ENCODE assay signal across 20 cellular contexts in genomic region chr5:95406426-95407093, GRCh38. TPM values are rescaled to one million over a fixed set of nuclear protein-coding genes. Genes with fewer than 3 reads are reported as not detected.
A peak's percentile ranks its signal among the peaks of the same experiment; 100 is the strongest.
DNase-seq lines count a peak whose midpoint lies in the region; ATAC-seq, FAIRE-seq and TF ChIP-seq lines count a peak whose summit lies in the region.
"Had no signal": no experiment of that assay in that cellular context is flagged by ENCODE, and none has a peak within 500 bp of the region (broad histone marks: within the 10 kb centered on the region; RNA-seq: fewer than 3 reads in every experiment).

No MANE protein-coding gene starts in this region.

- H3K4me1 Mint-ChIP-seq in activated T-cell treated with anti-CD3 and anti-CD28 coated beads, Interleukin-2, amount 50 U/mL, for 24 hours (ENCODE audit: low read depth) = no peaks in the 10 kb centered on the region
- H3K4me1 Mint-ChIP-seq in HFFc6 (ENCODE audit: low read depth) = peaks cover 6% of the 10 kb centered on the region
- H3K4me1 Mint-ChIP-seq: activated B cell treated with CpG ODN at 0.5 μM for 24 hours had no signal

- POLR2A ChIA-PET in HepG2 (lab: Yijun Ruan, JAX) = no interaction called here

- no peak for TF ChIP-seq RAD21 in HepG2 (CRISPR knock-in tag; IDR thresholded peaks at IDR 0.05)

- H2AFZ ChIP-seq in HepG2 (ENCODE audit: low read length) = no peak overlapping the region
- H2AFZ ChIP-seq: hepatocyte, PC-9 had no signal

- DNase-seq in COLO829 (ENCODE audit: low spot score) = peak; percentile 28
- DNase-seq in M059J (ENCODE audit: low read depth) = peak; percentile 63
- DNase-seq in body of pancreas = peak; percentile 65 to 77 (median 71)
- peak in 5 of 6 donors; percentile 52 to 74 (median 66) for DNase-seq in pancreas
- DNase-seq in activated T-cell treated with anti-CD3 and anti-CD28 coated beads, Interleukin-2, amount 50 U/mL, for 24 hours = no peak
- DNase-seq in HFFc6 = no peak
- no peak for DNase-seq in HepG2 (ENCODE audit: low spot score)
- DNase-seq: activated B cell treated with CpG ODN at 0.5 μM for 24 hours; activated gamma-delta T cell treated with Interleukin-2 at 50 U/mL for 16 hours; AML-193; aorta; DMS153; NCI-H2029; NCI-H524 treated with DMSO at 0.1 percent for 48 hours; ovary; PC-9; stimulated activated CD4-positive, alpha-beta T cell treated with anti-CD3 and anti-CD28 coated beads, Interleukin-12 subunit alpha, Interleukin-12 subunit beta, amount 100 ng/mL, for 4 hours had no signal

- 11 to 15% methylated on average over 5 of the region's 5 CpGs for WGBS in body of pancreas, 2 donors
- WGBS in pancreas, 2 donors = 10 to 18% methylated on average over 5 of the region's 5 CpGs
- WGBS in HepG2 (ENCODE audit: low lambda C conversion rate) = 8% methylated on average over 5 of the region's 5 CpGs

- H3K27me3 Mint-ChIP-seq in activated T-cell treated with anti-CD3 and anti-CD28 coated beads, Interleukin-2, amount 50 U/mL, for 24 hours = peaks cover 28% of the 10 kb centered on the region
- peaks cover 3% of the 10 kb centered on the region for H3K27me3 Mint-ChIP-seq in HFFc6 (ENCODE audit: insufficient read depth)

- no peaks in the 10 kb centered on the region for H4K20me1 ChIP-seq in HepG2 (ENCODE audit: insufficient read depth, low read length)

- no peak overlapping the region for H3K9ac ChIP-seq in HepG2 (ENCODE audit: insufficient read depth, low read depth, low read length)

- H3K27ac ChIP-seq in body of pancreas (no peak overlapping the region), pancreas (no peak overlapping the region), HepG2 (ENCODE audit: extremely low read length, insufficient read depth, low read length) (no peak overlapping the region)
- H3K27ac ChIP-seq: hepatocyte, ovary, PC-9 had no signal

- H3K4me3 Mint-ChIP-seq in activated T-cell treated with anti-CD3 and anti-CD28 coated beads, Interleukin-2, amount 50 U/mL, for 24 hours = no peak overlapping the region
- H3K4me3 Mint-ChIP-seq in HFFc6 = no peak overlapping the region
- H3K4me3 Mint-ChIP-seq: activated B cell treated with CpG ODN at 0.5 μM for 24 hours had no signal

- H3K9me3 ChIP-seq in body of pancreas = no peaks in the 10 kb centered on the region
- H3K9me3 ChIP-seq in pancreas = no peaks in the 10 kb centered on the region
- no peaks in the 10 kb centered on the region for H3K9me3 ChIP-seq in HepG2 (ENCODE audit: low read length)
- H3K9me3 ChIP-seq: ovary had no signal

- no peaks in the 10 kb centered on the region for H3K79me2 ChIP-seq in HepG2 (ENCODE audit: insufficient read depth, low read length)
- H3K79me2 ChIP-seq: hepatocyte had no signal

- CTCF ChIA-PET in HepG2 (lab: Yijun Ruan, JAX; ENCODE audit: low intra/inter-chr PET ratio, low total read pairs) = no interaction called here

- no peak overlapping the region for H3K4me2 ChIP-seq in HepG2 (ENCODE audit: low read depth, low read length)
- H3K4me2 ChIP-seq: hepatocyte, PC-9 had no signal

- ATAC-seq in body of pancreas (peak; percentile 76), pancreas (peak; percentile 56 to 87 (median 70)), HG02981 (IDR thresholded peaks at IDR 0.05; ENCODE audit: unreplicated experiment) (no peak), HepG2 (no peak)

- no TSS peak for BruUV-seq in HepG2 (replicated peaks; lab: Mats Ljungman, UMichigan)

- H3K4me1 ChIP-seq in body of pancreas = peaks cover 26% of the 10 kb centered on the region
- H3K4me1 ChIP-seq in pancreas = peaks cover 0 to 2% (median 0%) of the 10 kb centered on the region in 3 donors
- no peaks in the 10 kb centered on the region for H3K4me1 ChIP-seq in HepG2 (ENCODE audit: insufficient read depth, low read length)

- intact Hi-C loops in body of pancreas (cut with DNase I) (no loop called here), pancreas (cut with DNase I) (no loop called here), HepG2 (cut with micrococcal nuclease; ENCODE audit: unreplicated experiment) (no loop called here)

- H3K27ac Mint-ChIP-seq in activated T-cell treated with anti-CD3 and anti-CD28 coated beads, Interleukin-2, amount 50 U/mL, for 24 hours = no peak overlapping the region
- H3K27ac Mint-ChIP-seq in HFFc6 = no peak overlapping the region
- H3K27ac Mint-ChIP-seq: activated B cell treated with CpG ODN at 0.5 μM for 24 hours had no signal

- no peaks in the 10 kb centered on the region for H3K36me3 Mint-ChIP-seq in activated T-cell treated with anti-CD3 and anti-CD28 coated beads, Interleukin-2, amount 50 U/mL, for 24 hours (ENCODE audit: low read depth)
- no peaks in the 10 kb centered on the region for H3K36me3 Mint-ChIP-seq in HFFc6 (ENCODE audit: low read depth)

- in situ Hi-C loops in HepG2 (cut with HindIII; ENCODE audit: extremely low pct_ligation_motif_present, low pct_unique_long_range_greater_than_20kb) = no loop called here

- TF ChIP-seq EP300 in HepG2 (IDR thresholded peaks at IDR 0.05; ENCODE audit: low read depth in 2 of 2, low read length in 2 of 2) = no peak
- TF ChIP-seq EP300 in HepG2 (CRISPR knock-in tag; IDR thresholded peaks at IDR 0.05; ENCODE audit: borderline replicate concordance) = no peak

- H3K36me3 ChIP-seq in body of pancreas (replicated peaks in 1 of 2; ENCODE audit: insufficient read depth in 1 of 2, low read depth in 2 of 2) (no peaks in the 10 kb centered on the region), pancreas (no peaks in the 10 kb centered on the region), HepG2 (replicated peaks in 1 of 2; ENCODE audit: control insufficient read depth in 1 of 2, insufficient read depth in 2 of 2, low read length in 2 of 2) (no peaks in the 10 kb centered on the region)
- H3K36me3 ChIP-seq: ovary had no signal

- H3K4me3 ChIP-seq in body of pancreas (no peak overlapping the region), pancreas (no peak overlapping the region), HepG2 (replicated peaks in 1 of 3; ENCODE audit: insufficient read depth in 1 of 3, low read depth in 2 of 3, low read length in 3 of 3) (no peak overlapping the region)
- H3K4me3 ChIP-seq: hepatocyte, ovary, PC-9 had no signal

- no peak for FAIRE-seq in pancreas (lab: Jason Lieb, UNC)
- no peak for FAIRE-seq in HepG2 (lab: Jason Lieb, UNC)

- no peaks in the 10 kb centered on the region for H3K9me3 Mint-ChIP-seq in activated T-cell treated with anti-CD3 and anti-CD28 coated beads, Interleukin-2, amount 50 U/mL, for 24 hours
- H3K9me3 Mint-ChIP-seq in HFFc6 = no peaks in the 10 kb centered on the region
- H3K9me3 Mint-ChIP-seq: activated B cell treated with CpG ODN at 0.5 μM for 24 hours had no signal

- TF ChIP-seq POLR2A in body of pancreas (IDR thresholded peaks at IDR 0.05) = no peak
- no peak for TF ChIP-seq POLR2A in HepG2 (IDR thresholded peaks at IDR 0.05; ENCODE audit: insufficient read depth in 1 of 2, low read depth in 2 of 2, low read length in 2 of 2)

- no peaks in the 10 kb centered on the region for H3K27me3 ChIP-seq in body of pancreas
- no peaks in the 10 kb centered on the region for H3K27me3 ChIP-seq in pancreas
- no peaks in the 10 kb centered on the region; a peak in 1 of 5 replicates for H3K27me3 ChIP-seq in HepG2 (ENCODE audit: control insufficient read depth in 1 of 2, insufficient read depth in 2 of 2, low read length in 2 of 2)
- H3K27me3 ChIP-seq: hepatocyte, ovary had no signal

- TF ChIP-seq CTCF in body of pancreas (IDR thresholded peaks at IDR 0.05) = no peak
- TF ChIP-seq CTCF in pancreas (IDR thresholded peaks at IDR 0.05) = no peak
- no peak for TF ChIP-seq CTCF in HFFc6 (IDR thresholded peaks at IDR 0.05)
- no peak for TF ChIP-seq CTCF in HepG2 (CRISPR knock-in tag; IDR thresholded peaks at IDR 0.05)

TF ChIP-seq in HepG2, 621 proteins besides CTCF, POLR2A, EP300 and RAD21:
- no peak for TF ChIP-seq BATF2 (CRISPR knock-in tag; IDR thresholded peaks at IDR 0.05)

RNA-seq across cellular contexts. Expression of gene FAM81B, which starts 15.4 kb away (rescaled TPM):
- total RNA-seq in M059J (2014; rRNA removed; shearing (Covaris generic)) = 0.54 TPM in 1 of 2 replicates, not detected in the other
- total RNA-seq in body of pancreas (1 to 10 TPM in 1 of 2 donors, not detected in 1; 1.3 TPM), pancreas (under 1 TPM; 0.28 to 0.93 (median 0.48) TPM), HepG2 (2016; rRNA removed; fragmentation: Illumina TruSeq; extraction: Trizol) (not detected in 2 replicates)
- polyA plus RNA-seq in pancreas (under 1 TPM; 0.27 to 0.61 TPM), HepG2 (2011; rRNA removed) (not detected in 2 replicates)
- total RNA-seq in HFFc6 (2021; fragmentation: NEBNext Ultra II Directional; extraction: Animal tissue kit (Norgen Biotek cat#: 25700)) = not detected
- not detected in 2 replicates for total RNA-seq in HepG2 (2016; cell fraction: cytosol; rRNA removed; fragmentation: Illumina TruSeq; extraction: Trizol; ENCODE audit: low read depth)
- total RNA-seq in HepG2 (2016; cell fraction: insoluble cytoplasmic fraction; rRNA removed; fragmentation: Illumina TruSeq; extraction: Trizol) = not detected in 2 replicates
- total RNA-seq in HepG2 (2016; cell fraction: membrane; rRNA removed; fragmentation: Illumina TruSeq; extraction: Trizol) = not detected in 2 replicates
- not detected in 2 replicates for total RNA-seq in HepG2 (2016; cell fraction: nucleus; rRNA removed; fragmentation: Illumina TruSeq; extraction: Trizol)
- polyA plus RNA-seq in HepG2 (2011; cell fraction: cytosol; rRNA removed) = not detected in 2 replicates
- not detected in 2 replicates for polyA plus RNA-seq in HepG2 (2011; cell fraction: nucleus; rRNA removed)
- polyA plus RNA-seq in HepG2 (2012) = not detected in 2 replicates
- polyA plus RNA-seq in HepG2 (2016; cell fraction: cytosol; fragmentation: Illumina TruSeq; extraction: Trizol; ENCODE audit: low read depth) = not detected in 2 replicates
- polyA plus RNA-seq in HepG2 (2016; cell fraction: insoluble cytoplasmic fraction; fragmentation: Illumina TruSeq; extraction: Trizol; ENCODE audit: low read depth) = not detected in 2 replicates
- not detected in 2 replicates for polyA plus RNA-seq in HepG2 (2016; cell fraction: membrane; fragmentation: Illumina TruSeq; extraction: Trizol; ENCODE audit: low read depth)
- polyA plus RNA-seq in HepG2 (2016; cell fraction: nucleus; fragmentation: Illumina TruSeq; extraction: Trizol; ENCODE audit: insufficient read depth, low read depth) = not detected in 2 replicates
- polyA minus RNA-seq in HepG2 (2011; rRNA and poly(A)+ RNA removed; ENCODE audit: low replicate concordance) = not detected in 2 replicates
- polyA minus RNA-seq in HepG2 (2011; cell fraction: cytosol; rRNA and poly(A)+ RNA removed) = not detected in 2 replicates
- polyA minus RNA-seq in HepG2 (2011; cell fraction: nucleus; rRNA and poly(A)+ RNA removed) = not detected in 2 replicates
- total RNA-seq: activated B cell treated with CpG ODN at 0.5 μM for 24 hours, aorta, epithelial cell of proximal tubule had no signal
- polyA plus RNA-seq: aorta, hepatocyte had no signal

Comparison
In these comparisons a context has a peak if more than half of its experiments do, and no peak if none do; other contexts are left out.
1. DNase-seq: peak in COLO829 (single experiment), M059J (single experiment), body of pancreas (4 of 4) and pancreas (5 of 6); none in activated T-cell treated with anti-CD3 and anti-CD28 coated beads, Interleukin-2, amount 50 U/mL, for 24 hours (single experiment), HFFc6 (single experiment) and HepG2 (single experiment).
2. ATAC-seq: peak in body of pancreas (single experiment) and pancreas (4 of 4); none in HG02981 (single experiment) and HepG2 (single experiment).